Comparison of ENCODE assay signal across 8 cellular contexts in genomic region chr1:100895540-100896480, GRCh38. TPM values are rescaled to one million over a fixed set of nuclear protein-coding genes. Genes with fewer than 3 reads are reported as not detected.
A peak's percentile ranks its signal among the peaks of the same experiment; 100 is the strongest.
DNase-seq lines count a peak whose midpoint lies in the region; ATAC-seq, FAIRE-seq and TF ChIP-seq lines count a peak whose summit lies in the region.

Gene SLC30A7, plus strand, starts transcription at chr1:100896090. Its CDS starts 173 bp downstream, at chr1:100896263.

- H3K4me1 ChIP-seq in HUES6 (ENCODE audit: control insufficient read depth, insufficient read depth, low read length) = peaks cover 3% of the 10 kb centered on the region
- H3K4me1 ChIP-seq in OCI-LY1 (ENCODE audit: insufficient read depth, low read length, severe bottlenecking) = peaks cover 26% of the 10 kb centered on the region

- H3K27ac ChIP-seq in HUES6 (ENCODE audit: low read depth, low read length) (peak within 1 kb of the TSS; percentile 66), OCI-LY1 (ENCODE audit: low read depth, low read length, poor library complexity, severe bottlenecking) (peak within 1 kb of the TSS; percentile 72)

- no peak for TF ChIP-seq CTCF in D721Med (IDR thresholded peaks at IDR 0.05; ENCODE audit: insufficient read depth, missing control alignments)
- no peak for TF ChIP-seq CTCF in OCI-LY1 (IDR thresholded peaks at IDR 0.05; ENCODE audit: low read length)
- TF ChIP-seq CTCF in endothelial cell (IDR thresholded peaks at IDR 0.05; ENCODE audit: unreplicated experiment) = no peak
- no peak for TF ChIP-seq CTCF in mesothelial cell of epicardium (IDR thresholded peaks at IDR 0.05; ENCODE audit: unreplicated experiment)

- H3K4me3 ChIP-seq in HUES6 (ENCODE audit: low read depth, low read length) = peak within 1 kb of the TSS; percentile 95
- H3K4me3 ChIP-seq in OCI-LY1 (ENCODE audit: low read depth, low read length, poor library complexity, severe bottlenecking) = peak within 1 kb of the TSS; percentile 87

- H3K9ac ChIP-seq in HUES6 (ENCODE audit: low read length) (peak within 1 kb of the TSS; percentile 88), OCI-LY1 (ENCODE audit: low read length) (peak within 1 kb of the TSS; percentile 82)

- no peaks in the 10 kb centered on the region for H4K20me1 ChIP-seq in OCI-LY1 (ENCODE audit: insufficient read depth, low read length)

- H3K9me3 ChIP-seq in HUES6 (ENCODE audit: control insufficient read depth, insufficient read depth, low read depth, low read length) = peaks cover 10% of the 10 kb centered on the region
- no peaks in the 10 kb centered on the region for H3K9me3 ChIP-seq in OCI-LY1 (ENCODE audit: low read length)

- H3K9me2 ChIP-seq in OCI-LY1 (ENCODE audit: low read depth, low read length) = no peaks in the 10 kb centered on the region

- no peaks in the 10 kb centered on the region for H3F3A ChIP-seq in OCI-LY1 (ENCODE audit: insufficient read depth, low read length)

- peak within 1 kb of the TSS; percentile 89 for H3K4me2 ChIP-seq in OCI-LY1 (ENCODE audit: low read length)

- H3K27me3 Mint-ChIP-seq in endothelial cell (ENCODE audit: unreplicated experiment) (peaks cover 10% of the 10 kb centered on the region), mesothelial cell of epicardium (ENCODE audit: low read depth) (no peaks in the 10 kb centered on the region)

- H3K4me1 Mint-ChIP-seq in endothelial cell (ENCODE audit: unreplicated experiment) (peaks cover 24% of the 10 kb centered on the region), mesothelial cell of epicardium (peaks cover 38% of the 10 kb centered on the region)

- H3K36me3 Mint-ChIP-seq in endothelial cell (ENCODE audit: low read depth, unreplicated experiment) (peaks cover 34% of the 10 kb centered on the region), mesothelial cell of epicardium (peaks cover 20% of the 10 kb centered on the region)

- H2AFZ ChIP-seq in OCI-LY1 (ENCODE audit: low read length) = peak within 1 kb of the TSS; percentile 65

- DNase-seq in D721Med (ENCODE audit: insufficient read length, low spot score) (peak; percentile 41), endothelial cell (ENCODE audit: low spot score) (peak; percentile 96), mesothelial cell of epicardium (ENCODE audit: low spot score in 2 of 2, unreplicated experiment in 2 of 2) (peak; percentile 85 to 97)
- peak; percentile 99 for DNase-seq in activated CD8-positive, alpha-beta memory T cell treated with anti-CD3 and anti-CD28 coated beads, Interleukin-2, amount 50 U/mL, for 48 hours
- peak; percentile 93 to 94 for DNase-seq in stimulated activated CD8-positive, alpha-beta memory T cell treated with anti-CD3 and anti-CD28 coated beads, Interleukin-15, amount 100 ng/mL, for 4 hours (ENCODE audit: low read depth in 2 of 2)

- H3K27me3 ChIP-seq in HUES6 (ENCODE audit: control insufficient read depth, insufficient read depth, low read length) = no peaks in the 10 kb centered on the region
- H3K27me3 ChIP-seq in OCI-LY1 (ENCODE audit: insufficient read depth, low read length) = no peaks in the 10 kb centered on the region

- peak; percentile 73 for ATAC-seq in GM21447 (IDR thresholded peaks at IDR 0.05; ENCODE audit: unreplicated experiment)

- FAIRE-seq in D721Med (lab: Jason Lieb, UNC) = no peak

- H3K4me3 Mint-ChIP-seq in endothelial cell (ENCODE audit: unreplicated experiment) = peak within 1 kb of the TSS; percentile 99
- H3K4me3 Mint-ChIP-seq in mesothelial cell of epicardium = peak within 1 kb of the TSS; percentile 99

- H3K36me3 ChIP-seq in HUES6 (ENCODE audit: control insufficient read depth, insufficient read depth, low read length) = peaks cover 40% of the 10 kb centered on the region
- peaks cover 21% of the 10 kb centered on the region; the same call in 1 of the 2 replicates for H3K36me3 ChIP-seq in OCI-LY1 (ENCODE audit: insufficient read depth, low read length)

- H3K79me2 ChIP-seq in OCI-LY1 (ENCODE audit: insufficient read depth, low read length) = no peaks in the 10 kb centered on the region

- H3K9me3 Mint-ChIP-seq in endothelial cell (ENCODE audit: unreplicated experiment) = no peaks in the 10 kb centered on the region
- peaks cover 6% of the 10 kb centered on the region for H3K9me3 Mint-ChIP-seq in mesothelial cell of epicardium

- H3K27ac Mint-ChIP-seq in endothelial cell (ENCODE audit: unreplicated experiment) = peak within 1 kb of the TSS; percentile 99
- H3K27ac Mint-ChIP-seq in mesothelial cell of epicardium = peak within 1 kb of the TSS; percentile 98

RNA-seq across cellular contexts. Expression of gene SLC30A7, which starts in this region (rescaled TPM):
- 33.2 TPM for total RNA-seq in endothelial cell (ENCODE audit: unreplicated experiment)
- total RNA-seq in mesothelial cell of epicardium = 40.8 to 43.5 TPM (median 41.4 TPM) in 3 replicates

Comparison
In these comparisons a context has a peak if more than half of its experiments do, and no peak if none do; other contexts are left out.
1. Peak in every context shown above with its lines: DNase-seq, ATAC-seq, H3K4me3 ChIP-seq and H3K27ac ChIP-seq.
2. DNase-seq: peak in every context shown above with its lines; median percentile 99 in activated CD8-positive, alpha-beta memory T cell treated with anti-CD3 and anti-CD28 coated beads, Interleukin-2, amount 50 U/mL, for 48 hours; 96 in endothelial cell; 94 in stimulated activated CD8-positive, alpha-beta memory T cell treated with anti-CD3 and anti-CD28 coated beads, Interleukin-15, amount 100 ng/mL, for 4 hours; 91 in mesothelial cell of epicardium; 41 in D721Med.